In genomic region chr15:61943992-61944391, GRCh38 we compare ENCODE assay signal across 21 cellular contexts.
"Had no signal": no experiment of that assay in that cellular context is flagged by ENCODE, and none has a peak within 500 bp of the region (broad histone marks: within the 10 kb centered on the region; RNA-seq: fewer than 3 reads in every experiment).

No MANE protein-coding gene starts in this region.

- H3K4me1 ChIP-seq: SJSA1 had no signal

- ATAC-seq: HepG2 had no signal

- H3K9me3 ChIP-seq: MG63, SJSA1 had no signal

- H3K27ac ChIP-seq: SJSA1, SK-N-MC had no signal

- DNase-seq: IMR-90, Karpas-422, KG1, MG63, NCI-H1092 treated with DMSO at 0.1 percent for 48 hours, NCI-H1436, NCI-H187, NCI-H2029, NCI-H2081 treated with DMSO at 0.1 percent for 48 hours, NCI-H2171, NCI-H226, NCI-H446, NCI-H510A, NCI-H524 treated with DMSO at 0.1 percent for 48 hours, NCI-H748 treated with DMSO at 0.1 percent for 48 hours, Right ventricle myocardium superior, RPMI8226, SIG-M5 had no signal

- H3K4me3 ChIP-seq: MG63, SJSA1, SK-N-MC had no signal

- H3K27me3 ChIP-seq: MG63, SJSA1 had no signal
